Comparison of ENCODE assay signal across 17 cellular contexts in the genomic region with DNA sequence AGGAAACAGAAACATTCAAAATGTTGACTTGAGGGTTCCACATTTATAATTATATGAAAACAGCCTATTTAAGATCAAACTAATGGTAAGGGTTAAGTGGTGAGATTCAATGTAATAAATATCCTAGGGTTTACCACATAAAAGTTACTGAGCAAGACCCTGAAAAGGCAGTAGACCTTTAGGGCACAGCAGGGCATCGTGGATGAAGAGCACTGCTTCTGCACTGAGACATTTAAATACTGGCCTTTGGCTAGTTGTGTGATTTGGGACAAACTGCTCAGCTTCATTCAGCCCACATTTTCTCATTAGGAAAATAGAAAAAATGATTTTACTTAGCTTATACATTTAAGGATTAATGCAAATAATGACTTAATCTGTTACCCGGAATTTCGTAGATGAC. TPM values are rescaled to one million over a fixed set of nuclear protein-coding genes. Genes with fewer than 3 reads are reported as not detected.
DNase-seq lines count a peak whose midpoint lies in the region; ATAC-seq, FAIRE-seq and TF ChIP-seq lines count a peak whose summit lies in the region.
"Had no signal": no experiment of that assay in that cellular context is flagged by ENCODE, and none has a peak within 500 bp of the region (broad histone marks: within the 10 kb centered on the region; RNA-seq: fewer than 3 reads in every experiment).

No MANE protein-coding gene starts in this region.

- POLR2A ChIA-PET in A549 (lab: Yijun Ruan, JAX) = no interaction called here
- POLR2A ChIA-PET in H1 (lab: Charles Lee; ENCODE audit: partially characterized antibody) = interaction anchor here (1.0 kb wide), 1 partner anchor 13 kb away, joined by 3 read pairs; no protein-coding TSS in a partner anchor

- H3K79me1 ChIP-seq in H1 (ENCODE audit: low read depth, low read length) = no peaks in the 10 kb centered on the region

- intact Hi-C loops in stomach (cut with DNase I; ENCODE audit: low total_unique reads) = no loop called here

- no peak for TF ChIP-seq POLR2A in A549 (IDR thresholded peaks at IDR 0.05; ENCODE audit: low read length)
- TF ChIP-seq POLR2A in H1 (IDR thresholded peaks at IDR 0.05; ENCODE audit: control extremely low read depth in 1 of 2, low read depth in 2 of 2, low read length in 2 of 2) = no peak
- TF ChIP-seq POLR2A in stomach (IDR thresholded peaks at IDR 0.05) = no peak

- H3K27me3 ChIP-seq in HUES48 (ENCODE audit: control insufficient read depth, insufficient read depth, low read length) (no peaks in the 10 kb centered on the region), H1 (replicated peaks in 1 of 4; ENCODE audit: control insufficient read depth in 3 of 4, extremely low read depth in 1 of 4, insufficient read depth in 3 of 4, low read length in 3 of 4) (no peaks in the 10 kb centered on the region), stomach (no peaks in the 10 kb centered on the region)

- no peaks in the 10 kb centered on the region for H3K79me2 ChIP-seq in H1 (ENCODE audit: control insufficient read depth in 1 of 2, insufficient read depth in 2 of 2, low read length in 2 of 2)

- H3K9me3 ChIP-seq in A549 = no peaks in the 10 kb centered on the region
- H3K9me3 ChIP-seq in HUES48 (ENCODE audit: control insufficient read depth, insufficient read depth, low read length) = no peaks in the 10 kb centered on the region
- H3K9me3 ChIP-seq in H1 (ENCODE audit: insufficient read depth in 2 of 2, low read depth in 1 of 2, low read length in 1 of 2) = no peaks in the 10 kb centered on the region
- no peaks in the 10 kb centered on the region for H3K9me3 ChIP-seq in stomach
- H3K9me3 ChIP-seq: Caco-2 had no signal

- no peak overlapping the region for H3K4me2 ChIP-seq in A549
- H3K4me2 ChIP-seq in H1 (ENCODE audit: insufficient read depth in 1 of 2, low read depth in 2 of 2, low read length in 2 of 2) = peak overlapping the region in 1 of 2 experiments; percentile 52; a peak in 2 of 4 replicates

- H3K23ac ChIP-seq in H1 (ENCODE audit: insufficient read length) = no peak overlapping the region

- H3K18ac ChIP-seq in H1 (ENCODE audit: extremely low read depth, low read length) = no peak overlapping the region

- no peak overlapping the region for H2AK5ac ChIP-seq in H1 (ENCODE audit: low read depth, low read length)

- H3K9ac ChIP-seq in HUES48 (ENCODE audit: low read depth, low read length) = no peak overlapping the region
- no peak overlapping the region for H3K9ac ChIP-seq in H1 (replicated peaks in 1 of 4; ENCODE audit: extremely low read depth in 1 of 4, low read depth in 3 of 4, low read length in 3 of 4)
- H3K9ac ChIP-seq: GM23248 had no signal

- WGBS in A549 (ENCODE audit: missing lambda C conversion rate) = 91% methylated on average over 3 of the region's 3 CpGs
- 53% methylated on average over 3 of the region's 3 CpGs; no CpG with 5 or more reads in 1 of the 2 experiments for WGBS in H1 (ENCODE audit: extremely low coverage in 1 of 2, insufficient coverage in 1 of 2, insufficient read length in 1 of 2, insufficient replicate concordance in 2 of 2, low coverage in 1 of 2, low lambda C conversion rate in 2 of 2, missing lambda C conversion rate in 1 of 2), 2 experiments
- 62 to 76% (median 70%) methylated on average over 3 of the region's 3 CpGs for WGBS in stomach, 5 donors

- no peak overlapping the region for H2BK120ac ChIP-seq in H1 (replicated peaks; ENCODE audit: low read depth, low read length)

- ATAC-seq in A549 (no peak), GM18519 (IDR thresholded peaks at IDR 0.05; ENCODE audit: low FRiP score, unreplicated experiment) (no peak)
- ATAC-seq: K562 had no signal

- no peaks in the 10 kb centered on the region for H3K23me2 ChIP-seq in H1 (ENCODE audit: low read depth, low read length)

- H3K56ac ChIP-seq in H1 (replicated peaks; ENCODE audit: insufficient read length, low read depth, low read length) = no peak overlapping the region

- H4K91ac ChIP-seq in H1 (replicated peaks; ENCODE audit: insufficient read length, low read length) = no peak overlapping the region

- FAIRE-seq in A549 (lab: Jason Lieb, UNC) (peak; percentile 70), H1 (lab: Jason Lieb, UNC) (peak; percentile 60)
- FAIRE-seq: A204.1, HTR-8/SVneo, K562 had no signal

- no peak overlapping the region for H3K14ac ChIP-seq in H1 (ENCODE audit: insufficient read length)

- CTCF ChIA-PET in A549 (lab: Yijun Ruan, JAX) (no interaction called here), H1 (lab: Charles Lee; ENCODE audit: partially characterized antibody) (no interaction called here)

- no peak for TF ChIP-seq EP300 in A549 (IDR thresholded peaks at IDR 0.05)
- no peak for TF ChIP-seq EP300 in H1 (IDR thresholded peaks at IDR 0.05; ENCODE audit: borderline replicate concordance in 1 of 2, low read depth in 2 of 2, low read length in 2 of 2)
- no peak for TF ChIP-seq EP300 in stomach (IDR thresholded peaks at IDR 0.05)

- no peak overlapping the region for H2BK12ac ChIP-seq in H1 (ENCODE audit: low read depth, low read length)

- H2BK5ac ChIP-seq in H1 (ENCODE audit: low read depth, low read length) = no peak overlapping the region

- H3K4me3 ChIP-seq in A549 (no peak overlapping the region), HUES48 (ENCODE audit: low read depth, low read length) (peak overlapping the region; percentile 7; the same call in 1 of the 2 replicates), H1 (ENCODE audit: extremely low read depth in 1 of 4, insufficient read depth in 2 of 4, low read depth in 3 of 4, low read length in 4 of 4) (peak overlapping the region in 1 of 4 experiments; percentile 27; a peak in 1 of 8 replicates), stomach (no peak overlapping the region)
- H3K4me3 ChIP-seq: GM23248, K562 had no signal

- H3K4me1 ChIP-seq in A549 = no peaks in the 10 kb centered on the region; the same call in 2 of the 3 replicates
- peaks cover 40% of the 10 kb centered on the region for H3K4me1 ChIP-seq in HUES48 (ENCODE audit: control insufficient read depth, insufficient read depth, low read length)
- H3K4me1 ChIP-seq in H1 (replicated peaks in 1 of 4; ENCODE audit: control insufficient read depth in 3 of 4, insufficient read depth in 4 of 4, low read length in 3 of 4) = peaks cover 0 to 7% (median 4%) of the 10 kb centered on the region in 4 experiments; a peak in 3 of 7 replicates
- peaks cover 0 to 4% (median 0%) of the 10 kb centered on the region in 4 donors for H3K4me1 ChIP-seq in stomach
- H3K4me1 ChIP-seq: Caco-2 had no signal

- H3K36me3 ChIP-seq in HUES48 (ENCODE audit: control insufficient read depth, insufficient read depth, low read length) = no peaks in the 10 kb centered on the region
- H3K36me3 ChIP-seq in H1 (ENCODE audit: control insufficient read depth in 2 of 4, insufficient read depth in 4 of 4, low read length in 3 of 4) = no peaks in the 10 kb centered on the region
- H3K36me3 ChIP-seq in stomach = no peaks in the 10 kb centered on the region

- H2AFZ ChIP-seq in H1 (ENCODE audit: low read length) = no peak overlapping the region
- H2AFZ ChIP-seq: GM23248 had no signal

- H3K27ac ChIP-seq in A549 = no peak overlapping the region
- peak overlapping the region; percentile 59 for H3K27ac ChIP-seq in HUES48 (ENCODE audit: low read depth, low read length)
- H3K27ac ChIP-seq in H1 (ENCODE audit: low read depth, low read length) = no peak overlapping the region
- no peak overlapping the region for H3K27ac ChIP-seq in stomach
- H3K27ac ChIP-seq: GM23248 had no signal

- H2BK20ac ChIP-seq in H1 (ENCODE audit: low read length) = no peak overlapping the region

- in situ Hi-C loops in G401 (cut with HindIII; ENCODE audit: low sequenced_read_pairs) = no loop called here

- no peaks in the 10 kb centered on the region for H4K20me1 ChIP-seq in H1 (replicated peaks in 1 of 2; ENCODE audit: control insufficient read depth in 1 of 2, insufficient read depth in 2 of 2, low read length in 2 of 2)

- DNase-seq in A549 (ENCODE audit: low read depth in 1 of 2, low spot score in 1 of 2) (no peak), G401 (ENCODE audit: low spot score) (peak; percentile 35), H1 (ENCODE audit: low read depth in 1 of 2, low spot score in 2 of 2) (no peak), stomach (no peak), islet precursor cell (no peak)
- DNase-seq: Caco-2; CD8-positive, alpha-beta memory T cell; DND-41; GF-D8; GM23248; HCEC 1CT; Karpas-422 had no signal

- no peak overlapping the region for H2BK15ac ChIP-seq in H1 (ENCODE audit: low read length)

- TF ChIP-seq CTCF in A549 (IDR thresholded peaks at IDR 0.05) (no peak), H1 (IDR thresholded peaks at IDR 0.05; ENCODE audit: control extremely low read depth in 1 of 3, insufficient read depth in 1 of 3, low read depth in 1 of 3, low read length in 3 of 3) (no peak), stomach (IDR thresholded peaks at IDR 0.05) (no peak)

- H4K8ac ChIP-seq in H1 (ENCODE audit: extremely low read depth, insufficient read depth, low read length) = no peak overlapping the region

- no peak overlapping the region for H3K4ac ChIP-seq in H1 (replicated peaks; ENCODE audit: insufficient read length, low read depth, low read length)

- no peak overlapping the region for H4K5ac ChIP-seq in H1 (ENCODE audit: insufficient read length, low read depth, low read length)

- no peak for TF ChIP-seq RAD21 in A549 (conservative IDR thresholded peaks at IDR 0.05 in 1 of 2, IDR thresholded peaks at IDR 0.05 in 1 of 2)
- TF ChIP-seq RAD21 in H1 (IDR thresholded peaks at IDR 0.05 in 1 of 2, conservative IDR thresholded peaks at IDR 0.05 in 1 of 2; ENCODE audit: low read depth in 2 of 2, low read length in 2 of 2) = no peak

TF ChIP-seq in A549, 52 proteins besides CTCF, POLR2A, EP300 and RAD21 (continues in another document):
- no peak for TF ChIP-seq CHD2 (IDR thresholded peaks at IDR 0.05; ENCODE audit: low read length, partially characterized antibody)

RNA-seq across cellular contexts. Expression of a gene that starts 42.0 kb away (rescaled TPM):
- polyA plus RNA-seq in A549 (2011; rRNA removed) (175 and 186 TPM in 2 replicates), A549 (2017; fragmentation: RNase III; extraction: RNeasy Plus Mini Kit Qiagen cat#74134 plus additional on column Dnase treatment) (59.0 to 71.1 TPM (median 69.7 TPM) in 3 replicates), H1 (2011; rRNA removed) (4.0 and 7.2 TPM in 2 replicates), stomach (1 to 10 TPM in 2 of 3 donors, under 1 TPM in 1; 0.68 to 1.7 (median 1.6) TPM)
- polyA plus RNA-seq in A549 (2012; cell fraction: cytosol; rRNA removed) = 10.0 and 10.1 TPM in 2 replicates
- polyA plus RNA-seq in A549 (2012; cell fraction: nucleus; rRNA removed) = 10.5 and 11.8 TPM in 2 replicates
- polyA minus RNA-seq in A549 (2011; rRNA and poly(A)+ RNA removed) = 112 and 116 TPM in 2 replicates
- total RNA-seq in G401 (2014; rRNA removed; shearing (Covaris generic)) = not detected in 2 replicates
- 21.0 and 21.8 TPM in 2 replicates for total RNA-seq in H1 (2021; fragmentation: NEBNext Ultra II Directional; extraction: Animal tissue kit (Norgen Biotek cat#: 25700))
- polyA plus RNA-seq in H1 (2011; cell fraction: cytosol; rRNA removed) = 7.0 TPM
- polyA plus RNA-seq in H1 (2011; cell fraction: nucleus; rRNA removed) = 6.8 TPM
- polyA plus RNA-seq in H1 (2012, experiment 1 of 2) = 9.6 to 14.2 TPM (median 11.2 TPM) in 4 replicates
- polyA plus RNA-seq in H1 (2012, experiment 2 of 2) = 0.51 TPM
- 12.9 TPM for polyA plus RNA-seq in H1 (2013, experiment 1 of 2)
- polyA plus RNA-seq in H1 (2013, experiment 2 of 2) = 11.8 TPM
- polyA minus RNA-seq in H1 (2011; rRNA and poly(A)+ RNA removed) = 21.9 and 38.4 TPM in 2 replicates
- polyA minus RNA-seq in H1 (2011; cell fraction: cytosol; rRNA and poly(A)+ RNA removed) = 10.8 TPM
- polyA minus RNA-seq in H1 (2011; cell fraction: nucleus; rRNA and poly(A)+ RNA removed) = 26.0 TPM
- total RNA-seq in stomach = 10 to 100 TPM in 4 of 5 donors, 1 to 10 TPM in 1; 1.2 to 68.3 (median 28.6) TPM
- total RNA-seq: Caco-2; CD8-positive, alpha-beta memory T cell had no signal
- polyA plus RNA-seq: CD8-positive, alpha-beta memory T cell; K562 had no signal
